Comparison of ENCODE assay signal across 20 cellular contexts in genomic region chr13:106528711-106529414, GRCh38. TPM values are rescaled to one million over a fixed set of nuclear protein-coding genes. Genes with fewer than 3 reads are reported as not detected.
A peak's percentile ranks its signal among the peaks of the same experiment; 100 is the strongest.
DNase-seq lines count a peak whose midpoint lies in the region; ATAC-seq and TF ChIP-seq lines count a peak whose summit lies in the region.
"Had no signal": no experiment of that assay in that cellular context is flagged by ENCODE, and none has a peak within 500 bp of the region (broad histone marks: within the 10 kb centered on the region; RNA-seq: fewer than 3 reads in every experiment).

No MANE protein-coding gene starts in this region.

- DNase-seq in MCF 10A (ENCODE audit: unreplicated experiment) (no peak), mammary epithelial cell (no peak), ecto neural progenitor cell (ENCODE audit: low spot score) (peak; percentile 68), upper lobe of left lung (no peak)
- no peak for DNase-seq in activated T-helper 1 cell treated with anti-CD3 and anti-CD28 coated beads, Interleukin-12 subunit alpha, Interleukin-12 subunit beta, Interleukin-2, Interleukin-4 antibody, amounts not matched to agents 30 ng/mL and 10 ng/mL and 1 ng/mL, durations not matched to agents 14 hours and 24 hours and 36 hours (ENCODE audit: low spot score)
- DNase-seq: activated CD8-positive, alpha-beta memory T cell treated with anti-CD3 and anti-CD28 coated beads for 24 hours; activated effector memory CD4-positive, alpha-beta T cell treated with Interleukin-2 at 50 U/mL for 16 hours; aorta; CD4-positive, alpha-beta memory T cell; effector memory CD4-positive, alpha-beta T cell; EL; NCI-H345; posterior cingulate gyrus; spleen; stimulated activated naive CD8-positive, alpha-beta T cell treated with anti-CD3 and anti-CD28 coated beads, Interleukin-15, amount 100 ng/mL, for 72 hours had no signal

- H4K20me1 ChIP-seq in mammary epithelial cell (ENCODE audit: insufficient read depth, low read length), result no peaks in the 10 kb centered on the region

- POLR2A ChIA-PET in MCF 10A (lab: Yijun Ruan, JAX), result no interaction called here

- H3K4me1 Mint-ChIP-seq in MCF 10A (ENCODE audit: insufficient read depth, unreplicated experiment), result peaks cover 41% of the 10 kb centered on the region
- peaks cover 11% of the 10 kb centered on the region for H3K4me1 Mint-ChIP-seq in activated T-helper 1 cell treated with anti-CD3 and anti-CD28 coated beads, Interleukin-12 subunit alpha, Interleukin-12 subunit beta, Interleukin-2, Interleukin-4 antibody, amounts not matched to agents 30 ng/mL and 10 ng/mL and 1 ng/mL, durations not matched to agents 14 hours and 24 hours and 36 hours (ENCODE audit: low read depth)

- peaks cover 100% of the 10 kb centered on the region for H3K79me2 ChIP-seq in mammary epithelial cell (ENCODE audit: insufficient read depth, low read length)

- H3K27ac ChIP-seq in mammary epithelial cell (ENCODE audit: insufficient read depth, low read depth, low read length) (no peak overlapping the region), mucosa of rectum (ENCODE audit: low read depth in 2 of 2, low read length in 2 of 2) (peak overlapping the region; percentile 57 to 70), upper lobe of left lung (peak overlapping the region; percentile 12 to 92 (median 58))
- H3K27ac ChIP-seq: KMS-11, SK-N-MC, spleen had no signal

- H3K9ac ChIP-seq in mammary epithelial cell (ENCODE audit: insufficient read depth, low read length) (no peak overlapping the region), mucosa of rectum (ENCODE audit: low read depth in 1 of 2, low read length in 2 of 2) (peak overlapping the region in 1 of 2 donors; percentile 97)
- H3K9ac ChIP-seq: KMS-11 had no signal

- intact Hi-C loops in MCF 10A (cut with micrococcal nuclease), result no loop called here
- intact Hi-C loops in mammary epithelial cell (cut with micrococcal nuclease), result no loop called here
- intact Hi-C loops in activated T-helper 1 cell treated with anti-CD3 and anti-CD28 coated beads, Interleukin-12 subunit alpha, Interleukin-12 subunit beta, Interleukin-2, Interleukin-4 antibody, amounts not matched to agents 30 ng/mL and 10 ng/mL and 1 ng/mL, durations not matched to agents 14 hours and 24 hours and 36 hours (cut with micrococcal nuclease), result no loop called here

- no peak for TF ChIP-seq CTCF in MCF 10A (IDR thresholded peaks at IDR 0.05; ENCODE audit: unreplicated experiment)
- TF ChIP-seq CTCF in mammary epithelial cell (conservative IDR thresholded peaks at IDR 0.05 in 1 of 2, IDR thresholded peaks at IDR 0.05 in 1 of 2; ENCODE audit: extremely low read depth in 1 of 2, insufficient read depth in 1 of 2, low read depth in 1 of 2, low read length in 2 of 2), result no peak
- TF ChIP-seq CTCF in upper lobe of left lung (IDR thresholded peaks at IDR 0.05), result no peak

- no peaks in the 10 kb centered on the region for H3K27me3 ChIP-seq in mammary epithelial cell (ENCODE audit: insufficient read depth, low read length)
- H3K27me3 ChIP-seq in mucosa of rectum (ENCODE audit: control insufficient read depth in 2 of 2, insufficient read depth in 2 of 2, low read length in 2 of 2), result peaks cover 0 to 5% of the 10 kb centered on the region in 2 donors
- peaks cover 0 to under 1% (median 0%) of the 10 kb centered on the region in 4 donors for H3K27me3 ChIP-seq in upper lobe of left lung

- no peak overlapping the region for H2AFZ ChIP-seq in mammary epithelial cell (ENCODE audit: low read depth, low read length)

- no peaks in the 10 kb centered on the region for H3K9me3 Mint-ChIP-seq in MCF 10A (ENCODE audit: unreplicated experiment)
- no peaks in the 10 kb centered on the region for H3K9me3 Mint-ChIP-seq in activated T-helper 1 cell treated with anti-CD3 and anti-CD28 coated beads, Interleukin-12 subunit alpha, Interleukin-12 subunit beta, Interleukin-2, Interleukin-4 antibody, amounts not matched to agents 30 ng/mL and 10 ng/mL and 1 ng/mL, durations not matched to agents 14 hours and 24 hours and 36 hours
- H3K9me3 Mint-ChIP-seq: CD4-positive, alpha-beta memory T cell; stimulated activated naive CD8-positive, alpha-beta T cell treated with anti-CD3 and anti-CD28 coated beads, Interleukin-15, amount 100 ng/mL, for 72 hours had no signal

- H3K36me3 Mint-ChIP-seq in MCF 10A (ENCODE audit: insufficient read depth, unreplicated experiment), result no peaks in the 10 kb centered on the region
- peaks cover 2% of the 10 kb centered on the region for H3K36me3 Mint-ChIP-seq in activated T-helper 1 cell treated with anti-CD3 and anti-CD28 coated beads, Interleukin-12 subunit alpha, Interleukin-12 subunit beta, Interleukin-2, Interleukin-4 antibody, amounts not matched to agents 30 ng/mL and 10 ng/mL and 1 ng/mL, durations not matched to agents 14 hours and 24 hours and 36 hours (ENCODE audit: low read depth)
- H3K36me3 Mint-ChIP-seq: CD4-positive, alpha-beta memory T cell had no signal

- no peak overlapping the region for H3K4me3 ChIP-seq in mammary epithelial cell (replicated peaks in 1 of 3; ENCODE audit: insufficient read depth in 1 of 3, low read depth in 2 of 3, low read length in 3 of 3)
- H3K4me3 ChIP-seq in mucosa of rectum (ENCODE audit: low read length in 2 of 2), result peak overlapping the region in 1 of 2 donors; percentile 9
- H3K4me3 ChIP-seq in upper lobe of left lung, result peak overlapping the region in 1 of 4 donors; percentile 0
- H3K4me3 ChIP-seq: SK-N-MC, spleen had no signal

- H3K4me3 Mint-ChIP-seq in MCF 10A (ENCODE audit: unreplicated experiment), result no peak overlapping the region
- no peak overlapping the region for H3K4me3 Mint-ChIP-seq in activated T-helper 1 cell treated with anti-CD3 and anti-CD28 coated beads, Interleukin-12 subunit alpha, Interleukin-12 subunit beta, Interleukin-2, Interleukin-4 antibody, amounts not matched to agents 30 ng/mL and 10 ng/mL and 1 ng/mL, durations not matched to agents 14 hours and 24 hours and 36 hours
- H3K4me3 Mint-ChIP-seq: CD4-positive, alpha-beta memory T cell; stimulated activated naive CD8-positive, alpha-beta T cell treated with anti-CD3 and anti-CD28 coated beads, Interleukin-15, amount 100 ng/mL, for 72 hours had no signal

- dilution Hi-C loops in mammary epithelial cell (cut with HindIII; ENCODE audit: low sequenced_read_pairs), result no loop called here

- H3K4me2 ChIP-seq in mammary epithelial cell (ENCODE audit: insufficient read depth, low read depth, low read length), result no peak overlapping the region
- H3K4me2 ChIP-seq: KMS-11 had no signal

- H3K27me3 Mint-ChIP-seq in MCF 10A (ENCODE audit: insufficient read depth, unreplicated experiment), result no peaks in the 10 kb centered on the region
- H3K27me3 Mint-ChIP-seq in activated T-helper 1 cell treated with anti-CD3 and anti-CD28 coated beads, Interleukin-12 subunit alpha, Interleukin-12 subunit beta, Interleukin-2, Interleukin-4 antibody, amounts not matched to agents 30 ng/mL and 10 ng/mL and 1 ng/mL, durations not matched to agents 14 hours and 24 hours and 36 hours (ENCODE audit: insufficient read depth), result peaks cover 49% of the 10 kb centered on the region

- H3K4me1 ChIP-seq in mammary epithelial cell (ENCODE audit: insufficient read depth, low read length) (peaks cover 15% of the 10 kb centered on the region), mucosa of rectum (ENCODE audit: control insufficient read depth in 2 of 2, insufficient read depth in 2 of 2, low read length in 2 of 2) (peaks cover 7 to 45% of the 10 kb centered on the region in 2 donors), upper lobe of left lung (peaks cover 6 to 57% (median 22%) of the 10 kb centered on the region in 4 donors)

- in situ Hi-C loops in mammary epithelial cell (cut with MboI; ENCODE audit: low sequenced_read_pairs in 2 of 2), result loop anchor here (10.0 to 25.0 kb wide), 4 partner anchors 444 to 1967 kb away; no protein-coding TSS in a partner anchor

- H3K36me3 ChIP-seq in mammary epithelial cell (ENCODE audit: insufficient read depth, low read length) (peaks cover 9% of the 10 kb centered on the region), mucosa of rectum (ENCODE audit: control insufficient read depth in 2 of 2, insufficient read depth in 2 of 2, low read length in 2 of 2) (no peaks in the 10 kb centered on the region), upper lobe of left lung (no peaks in the 10 kb centered on the region)
- H3K36me3 ChIP-seq: spleen had no signal

- peak overlapping the region; percentile 67 for H3K27ac Mint-ChIP-seq in MCF 10A (ENCODE audit: low read depth, unreplicated experiment)
- no peak overlapping the region for H3K27ac Mint-ChIP-seq in activated T-helper 1 cell treated with anti-CD3 and anti-CD28 coated beads, Interleukin-12 subunit alpha, Interleukin-12 subunit beta, Interleukin-2, Interleukin-4 antibody, amounts not matched to agents 30 ng/mL and 10 ng/mL and 1 ng/mL, durations not matched to agents 14 hours and 24 hours and 36 hours
- H3K27ac Mint-ChIP-seq: CD4-positive, alpha-beta memory T cell; stimulated activated naive CD8-positive, alpha-beta T cell treated with anti-CD3 and anti-CD28 coated beads, Interleukin-15, amount 100 ng/mL, for 72 hours had no signal

- no peak for TF ChIP-seq POLR2A in upper lobe of left lung (IDR thresholded peaks at IDR 0.05)

- TF ChIP-seq EP300 in upper lobe of left lung (IDR thresholded peaks at IDR 0.05), result no peak

- BruUV-seq in MCF 10A (replicated peaks; lab: Mats Ljungman, UMichigan) (no TSS peak), mammary epithelial cell (replicated peaks; lab: Mats Ljungman, UMichigan) (no TSS peak)

- CTCF ChIA-PET in MCF 10A (lab: Yijun Ruan, JAX), result interaction anchor here (0.6 to 1.4 kb wide), 5 partner anchors 12 to 1956 kb away, joined by 3 read pairs; no protein-coding TSS in a partner anchor
- CTCF ChIA-PET in mammary epithelial cell (lab: Charles Lee; ENCODE audit: low non-redundant PET), result no interaction called here

- H3K9me3 ChIP-seq in mammary epithelial cell (replicated peaks; ENCODE audit: insufficient read depth, low read length), result no peaks in the 10 kb centered on the region
- H3K9me3 ChIP-seq in mucosa of rectum (ENCODE audit: control insufficient read depth in 2 of 2, low read length in 2 of 2), result no peaks in the 10 kb centered on the region
- H3K9me3 ChIP-seq in upper lobe of left lung, result no peaks in the 10 kb centered on the region
- H3K9me3 ChIP-seq: spleen had no signal

- ATAC-seq in upper lobe of left lung (ENCODE audit: low FRiP score in 2 of 2), result no peak
- no peak for ATAC-seq in GM21526 (IDR thresholded peaks at IDR 0.05; ENCODE audit: low FRiP score, unreplicated experiment)
- ATAC-seq in HG03442 (IDR thresholded peaks at IDR 0.05; ENCODE audit: unreplicated experiment), result no peak
- ATAC-seq: stimulated activated naive CD8-positive, alpha-beta T cell treated with anti-CD3 and anti-CD28 coated beads, Interleukin-15, amount 100 ng/mL, for 72 hours had no signal

- 97% methylated on average over 8 of the region's 8 CpGs for WGBS in mammary epithelial cell (ENCODE audit: low coverage, missing lambda C conversion rate)
- 65 to 67% methylated on average over 8 of the region's 8 CpGs for WGBS in upper lobe of left lung, 2 donors

RNA-seq across cellular contexts. Expression of gene EFNB2, which starts 6.6 kb away (rescaled TPM):
- total RNA-seq in MCF 10A (2022) (40.4 and 45.7 TPM in 2 replicates), mammary epithelial cell (10 to 100 TPM; 37.1 to 51.8 TPM), upper lobe of left lung (10 to 100 TPM; 23.0 to 45.7 (median 30.9) TPM)
- 32.5 TPM for polyA plus RNA-seq in mammary epithelial cell
- 50.8 TPM for polyA minus RNA-seq in mammary epithelial cell
- total RNA-seq in activated T-helper 1 cell treated with anti-CD3 and anti-CD28 coated beads, Interleukin-12 subunit alpha, Interleukin-12 subunit beta, Interleukin-2, Interleukin-4 antibody, amounts not matched to agents 30 ng/mL and 10 ng/mL and 1 ng/mL, durations not matched to agents 14 hours and 24 hours and 36 hours, result 0.44 and 0.51 TPM in 2 replicates

RNA-seq across cellular contexts. Expression of gene ARGLU1, which starts 39.1 kb away (rescaled TPM):
- total RNA-seq in MCF 10A (2022), result 91.7 and 94.4 TPM in 2 replicates
- 10 to 100 TPM; 37.8 to 84.0 TPM for total RNA-seq in mammary epithelial cell
- polyA plus RNA-seq in mammary epithelial cell, result 21.3 TPM
- 2.6 TPM for polyA minus RNA-seq in mammary epithelial cell
- total RNA-seq in upper lobe of left lung, result 100 to 1,000 TPM in 3 of 6 donors, 10 to 100 TPM in 3; 73.6 to 411 (median 121) TPM
- 89.8 and 91.5 TPM in 2 replicates for total RNA-seq in activated T-helper 1 cell treated with anti-CD3 and anti-CD28 coated beads, Interleukin-12 subunit alpha, Interleukin-12 subunit beta, Interleukin-2, Interleukin-4 antibody, amounts not matched to agents 30 ng/mL and 10 ng/mL and 1 ng/mL, durations not matched to agents 14 hours and 24 hours and 36 hours

Comparison
In these comparisons a context has a peak if more than half of its experiments do, and no peak if none do; other contexts are left out.
1. RNA of gene EFNB2, which starts 6.6 kb away (total RNA-seq): 37.1 to 51.8 TPM in mammary epithelial cell, 40.4 to 45.7 TPM in MCF 10A and 23.0 to 45.7 TPM in upper lobe of left lung; 0.44 to 0.51 TPM in activated T-helper 1 cell treated with anti-CD3 and anti-CD28 coated beads, Interleukin-12 subunit alpha, Interleukin-12 subunit beta, Interleukin-2, Interleukin-4 antibody, amounts not matched to agents 30 ng/mL and 10 ng/mL and 1 ng/mL, durations not matched to agents 14 hours and 24 hours and 36 hours; every median in the first group is over 10 times any median in the second.